Comparison of ENCODE assay signal across 16 cellular contexts in the genomic region with DNA sequence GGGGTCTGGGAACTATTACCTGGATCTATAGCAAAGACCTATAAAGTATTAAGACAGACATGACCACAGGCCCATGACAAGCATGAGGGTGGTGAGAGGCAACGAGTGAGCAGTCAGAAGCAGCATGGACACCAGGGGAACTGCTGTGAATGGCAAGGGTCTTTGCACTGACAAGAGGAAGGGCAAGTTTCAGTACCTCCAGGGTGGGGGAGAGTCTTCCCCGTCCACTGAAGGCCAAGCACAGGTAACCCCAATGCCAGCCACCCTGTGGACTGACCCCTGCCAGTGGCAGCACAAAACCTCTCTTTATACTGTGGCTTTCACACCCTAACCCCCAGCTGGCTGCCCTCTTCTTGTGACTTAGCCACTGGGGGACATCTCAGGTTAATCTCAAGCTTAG. TPM values are rescaled to one million over a fixed set of nuclear protein-coding genes. Genes with fewer than 3 reads are reported as not detected.
A peak's percentile ranks its signal among the peaks of the same experiment; 100 is the strongest.
DNase-seq lines count a peak whose midpoint lies in the region; ATAC-seq and TF ChIP-seq lines count a peak whose summit lies in the region.
"Had no signal": no experiment of that assay in that cellular context is flagged by ENCODE, and none has a peak within 500 bp of the region (broad histone marks: within the 10 kb centered on the region; RNA-seq: fewer than 3 reads in every experiment).

No MANE protein-coding gene starts in this region.

- H3K27ac ChIP-seq in WERI-Rb-1 (peak overlapping the region; percentile 77), coronary artery (no peak overlapping the region), neutrophil (peak overlapping the region; percentile 64), thyroid gland (peak overlapping the region in 2 of 3 donors; percentile 45), heart left ventricle (no peak overlapping the region)

- ATAC-seq in heart left ventricle, result no peak
- ATAC-seq: GM23338 had no signal

- H3K4me1 ChIP-seq in neutrophil (ENCODE audit: control insufficient read depth in 1 of 2, insufficient read depth in 1 of 2, low read depth in 1 of 2, low read length in 1 of 2), result peaks cover 37 to 65% of the 10 kb centered on the region in 2 experiments
- H3K4me1 ChIP-seq in thyroid gland, result peaks cover 22 to 30% of the 10 kb centered on the region in 2 donors
- peaks cover 0 to 16% (median 2%) of the 10 kb centered on the region in 12 donors for H3K4me1 ChIP-seq in heart left ventricle
- H3K4me1 ChIP-seq: HAP-1 had no signal

- intact Hi-C loops in thyroid gland (cut with DNase I) (no loop called here), heart left ventricle (cut with DNase I) (loop anchor here in 1 of 10 donors (5.0 kb wide), 1 partner anchor 47 kb away; no protein-coding TSS in a partner anchor)

- TF ChIP-seq CTCF in WERI-Rb-1 (IDR thresholded peaks at IDR 0.05; ENCODE audit: low read depth, low read length) (no peak), coronary artery (IDR thresholded peaks at IDR 0.05) (no peak), neutrophil (IDR thresholded peaks at IDR 0.05) (no peak), thyroid gland (IDR thresholded peaks at IDR 0.05) (no peak), heart left ventricle (IDR thresholded peaks at IDR 0.05) (no peak)

- no peak for TF ChIP-seq POLR2A in thyroid gland (IDR thresholded peaks at IDR 0.05)
- TF ChIP-seq POLR2A in heart left ventricle (IDR thresholded peaks at IDR 0.05), result no peak

- no peaks in the 10 kb centered on the region for H3K36me3 ChIP-seq in WERI-Rb-1
- no peaks in the 10 kb centered on the region for H3K36me3 ChIP-seq in neutrophil
- H3K36me3 ChIP-seq in thyroid gland, result no peaks in the 10 kb centered on the region
- H3K36me3 ChIP-seq in heart left ventricle, result no peaks in the 10 kb centered on the region
- H3K36me3 ChIP-seq: HAP-1 had no signal

- no peak for DNase-seq in WERI-Rb-1
- DNase-seq in coronary artery (ENCODE audit: low spot score), result peak; percentile 28
- DNase-seq in thyroid gland, result no peak
- no peak for DNase-seq in heart left ventricle
- DNase-seq in RPMI8226, result no peak
- no peak for DNase-seq in cerebellar cortex (ENCODE audit: low spot score)
- DNase-seq: C1 segment of cervical spinal cord; Calu3; CD4-positive, alpha-beta memory T cell; COR-L47; DMS53; HFFc6 had no signal

- H3K4me3 ChIP-seq in WERI-Rb-1 (ENCODE audit: low read depth, low read length) (no peak overlapping the region), coronary artery (no peak overlapping the region), neutrophil (ENCODE audit: low read depth in 1 of 2, low read length in 1 of 2) (peak overlapping the region in 1 of 2 experiments; percentile 25), thyroid gland (replicated peaks in 1 of 3) (no peak overlapping the region), heart left ventricle (no peak overlapping the region)
- H3K4me3 ChIP-seq: GM23338, HAP-1 had no signal

- H3K9me3 ChIP-seq in WERI-Rb-1 (ENCODE audit: severe bottlenecking), result no peaks in the 10 kb centered on the region
- H3K9me3 ChIP-seq in neutrophil, result no peaks in the 10 kb centered on the region
- H3K9me3 ChIP-seq in thyroid gland, result no peaks in the 10 kb centered on the region
- H3K9me3 ChIP-seq in heart left ventricle, result no peaks in the 10 kb centered on the region
- H3K9me3 ChIP-seq: HAP-1 had no signal

- WGBS in thyroid gland, 2 donors, result 17 to 40% methylated on average over 2 of the region's 2 CpGs
- WGBS in heart left ventricle, 4 donors, result 38 to 50% (median 41%) methylated on average over 2 of the region's 2 CpGs

- H3K27me3 ChIP-seq in WERI-Rb-1 (ENCODE audit: insufficient read depth, low read depth, severe bottlenecking) (no peaks in the 10 kb centered on the region), neutrophil (peaks cover 7% of the 10 kb centered on the region), thyroid gland (no peaks in the 10 kb centered on the region), heart left ventricle (peaks cover 0 to 5% (median 0%) of the 10 kb centered on the region in 9 donors)

RNA-seq across cellular contexts. Expression of a gene that starts 55.5 kb away (rescaled TPM):
- total RNA-seq in thyroid gland (10 to 100 TPM; 19.3 to 28.9 (median 25.0) TPM), heart left ventricle (1 to 10 TPM in 8 of 9 donors, under 1 TPM in 1; 0.59 to 6.5 (median 1.8) TPM)
- polyA plus RNA-seq in heart left ventricle, result 1 to 10 TPM; 1.5 to 3.8 TPM
- total RNA-seq: Calu3; CD4-positive, alpha-beta memory T cell; G401 had no signal
- polyA plus RNA-seq: CD4-positive, alpha-beta memory T cell had no signal

Comparison
In these comparisons a context has a peak if more than half of its experiments do, and no peak if none do; other contexts are left out.
1. H3K27ac ChIP-seq: peak in WERI-Rb-1 (single experiment), neutrophil (single experiment) and thyroid gland (2 of 3); none in coronary artery (0 of 2) and heart left ventricle (0 of 12).